ENCODE assay signal across 10 cellular contexts in genomic region chr10:43166879-43167490, GRCh38. TPM values are rescaled to one million over a fixed set of nuclear protein-coding genes. Genes with fewer than 3 reads are reported as not detected.
DNase-seq lines count a peak whose midpoint lies in the region; ATAC-seq and TF ChIP-seq lines count a peak whose summit lies in the region.
"Had no signal": no experiment of that assay in that cellular context is flagged by ENCODE, and none has a peak within 500 bp of the region (broad histone marks: within the 10 kb centered on the region; RNA-seq: fewer than 3 reads in every experiment).

No MANE protein-coding gene starts in this region.

- no peak for TF ChIP-seq CTCF in vagina (IDR thresholded peaks at IDR 0.05)

- H3K9me3 Mint-ChIP-seq in activated T-cell treated with anti-CD3 and anti-CD28 coated beads, Interleukin-2, amount 50 U/mL, for 72 hours: no peaks in the 10 kb centered on the region
- H3K9me3 Mint-ChIP-seq in stimulated activated naive B cell treated with anti-CD40 and anti-IgM and Interleukin-4, amounts not matched to agents 10 μg/mL and 1 μg/mL and 100 μg/mL, for 72 hours: no peaks in the 10 kb centered on the region

- H3K9me3 ChIP-seq in vagina: no peaks in the 10 kb centered on the region

- H3K36me3 Mint-ChIP-seq in activated T-cell treated with anti-CD3 and anti-CD28 coated beads, Interleukin-2, amount 50 U/mL, for 72 hours (ENCODE audit: insufficient read depth in 2 of 2): peaks cover 13 to 35% of the 10 kb centered on the region in 2 donors
- H3K36me3 Mint-ChIP-seq in stimulated activated naive B cell treated with anti-CD40 and anti-IgM and Interleukin-4, amounts not matched to agents 10 μg/mL and 1 μg/mL and 100 μg/mL, for 72 hours: peaks cover 36 to 51% of the 10 kb centered on the region in 2 donors

- no peaks in the 10 kb centered on the region for H3K4me1 ChIP-seq in vagina

- no peaks in the 10 kb centered on the region for H3K27me3 Mint-ChIP-seq in activated T-cell treated with anti-CD3 and anti-CD28 coated beads, Interleukin-2, amount 50 U/mL, for 72 hours (ENCODE audit: low read depth)
- H3K27me3 Mint-ChIP-seq in stimulated activated naive B cell treated with anti-CD40 and anti-IgM and Interleukin-4, amounts not matched to agents 10 μg/mL and 1 μg/mL and 100 μg/mL, for 72 hours: no peaks in the 10 kb centered on the region

- no peak overlapping the region for H3K4me3 Mint-ChIP-seq in activated T-cell treated with anti-CD3 and anti-CD28 coated beads, Interleukin-2, amount 50 U/mL, for 72 hours
- no peak overlapping the region for H3K4me3 Mint-ChIP-seq in stimulated activated naive B cell treated with anti-CD40 and anti-IgM and Interleukin-4, amounts not matched to agents 10 μg/mL and 1 μg/mL and 100 μg/mL, for 72 hours

- no peak for ATAC-seq in activated T-cell treated with anti-CD3 and anti-CD28 coated beads, Interleukin-2, amount 50 U/mL, for 72 hours (replicated peaks in 1 of 2)
- peak; percentile 65 for ATAC-seq in GM21619 (IDR thresholded peaks at IDR 0.05; ENCODE audit: unreplicated experiment)
- ATAC-seq in HG03565 (IDR thresholded peaks at IDR 0.05; ENCODE audit: unreplicated experiment): peak; percentile 46
- ATAC-seq in stimulated activated naive B cell treated with anti-CD40 and anti-IgM and Interleukin-4, amounts not matched to agents 10 μg/mL and 1 μg/mL and 100 μg/mL, for 72 hours (replicated peaks): no peak
- no peak for ATAC-seq in HG02973 (IDR thresholded peaks at IDR 0.05; ENCODE audit: unreplicated experiment)

- H3K4me1 Mint-ChIP-seq in activated T-cell treated with anti-CD3 and anti-CD28 coated beads, Interleukin-2, amount 50 U/mL, for 72 hours (ENCODE audit: low read depth): peaks cover 44% of the 10 kb centered on the region
- peaks cover 0 to 8% of the 10 kb centered on the region in 2 donors for H3K4me1 Mint-ChIP-seq in stimulated activated naive B cell treated with anti-CD40 and anti-IgM and Interleukin-4, amounts not matched to agents 10 μg/mL and 1 μg/mL and 100 μg/mL, for 72 hours

- H3K4me3 ChIP-seq in vagina: no peak overlapping the region

- H3K27me3 ChIP-seq in vagina: no peaks in the 10 kb centered on the region

- H3K27ac ChIP-seq in vagina: no peak overlapping the region

- intact Hi-C loops in vagina (cut with DNase I): no loop called here

- H3K36me3 ChIP-seq in vagina: peaks cover 0 to 16% of the 10 kb centered on the region in 2 donors

- peak overlapping the region; percentile 63 for H3K27ac Mint-ChIP-seq in activated T-cell treated with anti-CD3 and anti-CD28 coated beads, Interleukin-2, amount 50 U/mL, for 72 hours
- peak overlapping the region; percentile 62 for H3K27ac Mint-ChIP-seq in stimulated activated naive B cell treated with anti-CD40 and anti-IgM and Interleukin-4, amounts not matched to agents 10 μg/mL and 1 μg/mL and 100 μg/mL, for 72 hours

- DNase-seq in activated T-cell treated with anti-CD3 and anti-CD28 coated beads, Interleukin-2, amount 50 U/mL, for 72 hours: no peak
- DNase-seq in activated T-cell treated with anti-CD3 and anti-CD28 coated beads, Interleukin-2, amount 50 U/mL, for 48 hours: no peak
- no peak for DNase-seq in stimulated activated naive B cell treated with anti-CD40 and anti-IgM and Interleukin-4, amounts not matched to agents 10 μg/mL and 1 μg/mL and 100 μg/mL, for 72 hours
- DNase-seq in SIG-M5 (lab: John Stamatoyannopoulos, UW) (no peak), vagina (ENCODE audit: extremely low spot score in 2 of 2) (no peak)
- DNase-seq: activated gamma-delta T cell treated with Interleukin-2 at 50 U/mL for 16 hours, NCI-H526 treated with DMSO at 0.1 percent for 48 hours had no signal

- no peak for TF ChIP-seq POLR2A in vagina (IDR thresholded peaks at IDR 0.05)

RNA-seq across cellular contexts. Expression of gene CSGALNACT2, which starts 28.7 kb away (rescaled TPM):
- total RNA-seq in activated T-cell treated with anti-CD3 and anti-CD28 coated beads, Interleukin-2, amount 50 U/mL, for 72 hours: 10 to 100 TPM; 51.3 to 55.2 TPM
- total RNA-seq in vagina: 21.9 TPM

Comparison
In these comparisons a context has a peak if more than half of its experiments do, and no peak if none do; other contexts are left out.
1. ATAC-seq: peak in GM21619 (single experiment) and HG03565 (single experiment); none in activated T-cell treated with anti-CD3 and anti-CD28 coated beads, Interleukin-2, amount 50 U/mL, for 72 hours (0 of 2), stimulated activated naive B cell treated with anti-CD40 and anti-IgM and Interleukin-4, amounts not matched to agents 10 μg/mL and 1 μg/mL and 100 μg/mL, for 72 hours (0 of 2) and HG02973 (single experiment).